35 cellular contexts compared by ENCODE assay signal in genomic region chrX:143853488-143853887, GRCh38. TPM values are rescaled to one million over a fixed set of nuclear protein-coding genes. Genes with fewer than 3 reads are reported as not detected.
DNase-seq lines count a peak whose midpoint lies in the region; ATAC-seq, FAIRE-seq and TF ChIP-seq lines count a peak whose summit lies in the region.
"Had no signal": no experiment of that assay in that cellular context is flagged by ENCODE, and none has a peak within 500 bp of the region (broad histone marks: within the 10 kb centered on the region; RNA-seq: fewer than 3 reads in every experiment).

No MANE protein-coding gene starts in this region.

- H4K20me1 ChIP-seq in PC-3 (ENCODE audit: low read length) = no peaks in the 10 kb centered on the region

- H3K36me3 ChIP-seq in PC-3 (ENCODE audit: low read depth, low read length) = no peaks in the 10 kb centered on the region
- H3K36me3 ChIP-seq: BE2C, left ventricle myocardium inferior, neutrophil, prostate gland, upper lobe of right lung had no signal

- DNase-seq in DMS53 treated with DMSO at 0.1 percent for 48 hours (lab: John Stamatoyannopoulos, UW; ENCODE audit: unreplicated experiment) (peak; percentile 40), PC-3 (no peak), amniotic epithelial cell (ENCODE audit: low read depth) (peak; percentile 56), iris pigment epithelial cell (ENCODE audit: low read depth) (peak; percentile 13), GM12892 (ENCODE audit: insufficient read length) (no peak)
- DNase-seq: activated B cell treated with CpG ODN at 0.5 μM for 24 hours; activated CD4-positive, alpha-beta T cell treated with anti-CD3 and anti-CD28 coated beads, Interleukin-2, amount 50 U/mL, for 4 hours; activated naive CD4-positive, alpha-beta T cell treated with anti-CD3 and anti-CD28 coated beads, Interleukin-2, amount 50 U/mL, for 16 hours; BE2C; caudate nucleus; dermis blood vessel endothelial cell; DMS153; GF-D8; left ventricle myocardium inferior; naive B cell; NCI-H1048; NCI-H187; NCI-H69; stimulated activated CD4-positive, alpha-beta T cell treated with anti-CD3 and anti-CD28 coated beads, Interleukin-15, amount 100 ng/mL, for 24 hours; stimulated activated naive B cell treated with anti-CD40 and anti-IgM and Interleukin-4, amounts not matched to agents 10 μg/mL and 1 μg/mL and 100 μg/mL, for 72 hours; T-cell; upper lobe of right lung had no signal

- no peak overlapping the region for H3K9ac ChIP-seq in PC-3 (ENCODE audit: low read length)

- ATAC-seq in PC-3 = no peak
- no peak for ATAC-seq in GM19467 (IDR thresholded peaks at IDR 0.05; ENCODE audit: unreplicated experiment)
- ATAC-seq in GM21825 (IDR thresholded peaks at IDR 0.05; ENCODE audit: unreplicated experiment) = no peak
- ATAC-seq in GM18519 (IDR thresholded peaks at IDR 0.05; ENCODE audit: low FRiP score, unreplicated experiment) = no peak
- ATAC-seq: HepG2; Right ventricle myocardium inferior; sciatic nerve; stimulated activated naive B cell treated with anti-CD40 and anti-IgM and Interleukin-4, amounts not matched to agents 10 μg/mL and 1 μg/mL and 100 μg/mL, for 72 hours; T-cell; upper lobe of right lung had no signal

- H3K4me1 ChIP-seq in PC-3 (ENCODE audit: insufficient read depth, low read length) = peaks cover 7% of the 10 kb centered on the region
- H3K4me1 ChIP-seq: BE2C, left ventricle myocardium inferior, prostate gland, upper lobe of right lung had no signal

- H3K27me3 ChIP-seq in PC-3 (ENCODE audit: low read length) = no peaks in the 10 kb centered on the region
- H3K27me3 ChIP-seq: BE2C, neutrophil, upper lobe of right lung had no signal

- POLR2A ChIA-PET in PC-3 (lab: Charles Lee; ENCODE audit: unreplicated experiment) = no interaction called here

- peak overlapping the region; percentile 25; the same call in 1 of the 2 replicates for H3K27ac ChIP-seq in PC-3 (ENCODE audit: low read length)
- H3K27ac ChIP-seq: HL-60, left ventricle myocardium inferior, neutrophil, prostate gland, upper lobe of right lung had no signal

- H3F3A ChIP-seq in PC-3 (ENCODE audit: low read length, unreplicated experiment) = no peaks in the 10 kb centered on the region

- TF ChIP-seq CTCF in PC-3 (conservative IDR thresholded peaks at IDR 0.05; ENCODE audit: low read depth, low read length) = no peak

- FAIRE-seq in GM12892 (lab: Jason Lieb, UNC) = no peak
- FAIRE-seq: endometrium, GM18507, HepG2 had no signal

- no peaks in the 10 kb centered on the region for H3K9me2 ChIP-seq in PC-3 (replicated peaks; ENCODE audit: low read length)

- no peaks in the 10 kb centered on the region for H3K9me3 ChIP-seq in PC-3 (ENCODE audit: low read length)
- H3K9me3 ChIP-seq: BE2C, neutrophil, prostate gland, upper lobe of right lung had no signal

- H3K4me3 ChIP-seq in PC-3 (ENCODE audit: low read length) = no peak overlapping the region
- H3K4me3 ChIP-seq: left ventricle myocardium inferior, prostate gland, upper lobe of right lung had no signal

- BruUV-seq in PC-3 (replicated peaks; lab: Mats Ljungman, UMichigan) = no TSS peak

- intact Hi-C loops in PC-3 (cut with micrococcal nuclease) = no loop called here

- CTCF ChIA-PET in PC-3 (lab: Charles Lee) = no interaction called here

- H2AFZ ChIP-seq in PC-3 (ENCODE audit: low read length) = no peak overlapping the region

- H3K4me2 ChIP-seq in PC-3 (ENCODE audit: low read length) = no peak overlapping the region

- H3K79me2 ChIP-seq in PC-3 (ENCODE audit: low read length) = no peaks in the 10 kb centered on the region

- no peak for TF ChIP-seq POLR2A in GM12892 (IDR thresholded peaks at IDR 0.05; ENCODE audit: low read depth, low read length)

RNA-seq across cellular contexts. Expression of gene UBE2NL, which starts 30.4 kb away (rescaled TPM):
- not detected in 2 replicates for total RNA-seq in PC-3 (2014; rRNA removed)
- polyA plus RNA-seq in GM12892 (2012; ENCODE audit: missing spikeins) = not detected
- total RNA-seq: activated B cell treated with CpG ODN at 0.5 μM for 24 hours; activated T-helper 1 cell treated with anti-CD3 and anti-CD28 coated beads, Interleukin-12 subunit alpha, Interleukin-12 subunit beta, Interleukin-2, Interleukin-4 antibody, amounts not matched to agents 30 ng/mL and 10 ng/mL and 1 ng/mL, durations not matched to agents 14 hours and 24 hours and 36 hours; dermis blood vessel endothelial cell; fibroblast of lung; HepG2; left ventricle myocardium inferior; prostate gland; Right ventricle myocardium inferior; sciatic nerve; T-cell; upper lobe of right lung had no signal
- polyA plus RNA-seq: fibroblast of lung, HepG2 had no signal

Comparison
In these comparisons a context has a peak if more than half of its experiments do, and no peak if none do; other contexts are left out.
1. DNase-seq: peak in DMS53 treated with DMSO at 0.1 percent for 48 hours (single experiment), amniotic epithelial cell (single experiment) and iris pigment epithelial cell (single experiment); none in PC-3 (single experiment) and GM12892 (single experiment).